ENCODE assay signal across 8 cellular contexts in the genomic region with DNA sequence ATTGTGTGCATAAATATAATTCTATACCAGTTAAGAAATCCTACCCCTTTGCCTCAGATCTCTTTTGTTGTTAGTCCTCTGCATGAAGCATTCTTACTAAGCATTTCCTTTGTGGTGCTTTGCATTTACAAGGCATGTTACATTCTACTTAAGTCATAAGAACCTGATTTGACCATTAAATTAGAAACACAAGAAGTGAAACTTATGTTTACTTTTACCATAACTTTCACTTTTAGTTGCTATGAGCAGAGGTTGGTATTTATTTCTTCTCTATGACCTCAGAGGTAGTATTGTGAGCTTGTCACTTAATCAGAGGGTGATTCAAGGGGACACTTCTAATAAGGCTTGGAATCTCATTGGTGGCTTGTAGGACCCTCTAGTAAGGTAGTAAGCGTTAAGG. TPM values are rescaled to one million over a fixed set of nuclear protein-coding genes. Genes with fewer than 3 reads are reported as not detected.
A peak's percentile ranks its signal among the peaks of the same experiment; 100 is the strongest.
DNase-seq lines count a peak whose midpoint lies in the region; ATAC-seq and TF ChIP-seq lines count a peak whose summit lies in the region.

No MANE protein-coding gene starts in this region.

- no peaks in the 10 kb centered on the region for H3K27me3 ChIP-seq in AG04450 (ENCODE audit: control insufficient read depth, insufficient read depth, low read length)
- H3K27me3 ChIP-seq in naive thymus-derived CD4-positive, alpha-beta T cell (ENCODE audit: control insufficient read depth in 2 of 2, insufficient read depth in 2 of 2, low read length in 2 of 2): no peaks in the 10 kb centered on the region
- no peaks in the 10 kb centered on the region for H3K27me3 ChIP-seq in tibial artery
- H3K27me3 ChIP-seq in A673 (replicated peaks; ENCODE audit: insufficient read depth, low read depth, low read length, poor library complexity): no peaks in the 10 kb centered on the region

- no peaks in the 10 kb centered on the region; the same call in 1 of the 2 replicates for H3K27me3 Mint-ChIP-seq in WTC11 (ENCODE audit: low read depth)
- no peaks in the 10 kb centered on the region for H3K27me3 Mint-ChIP-seq in naive thymus-derived CD4-positive, alpha-beta T cell

- H3K36me3 Mint-ChIP-seq in WTC11: no peaks in the 10 kb centered on the region; the same call in none of the 2 replicates
- peaks cover 0 to 7% (median 0%) of the 10 kb centered on the region in 5 donors for H3K36me3 Mint-ChIP-seq in naive thymus-derived CD4-positive, alpha-beta T cell

- H3K27ac ChIP-seq in AG04450 (ENCODE audit: low read depth, low read length): peak overlapping the region; percentile 21
- no peak overlapping the region for H3K27ac ChIP-seq in naive thymus-derived CD4-positive, alpha-beta T cell (ENCODE audit: low read depth, low read length)
- no peak overlapping the region for H3K27ac ChIP-seq in tibial artery
- no peak overlapping the region for H3K27ac ChIP-seq in A673 (ENCODE audit: low read depth, low read length, poor library complexity, severe bottlenecking)

- no TSS peak for BruUV-seq in A673 (replicated peaks; lab: Mats Ljungman, UMichigan)

- DNase-seq in AG04450 (ENCODE audit: low read depth, low spot score) (peak; percentile 20), WTC11 (ENCODE audit: low spot score) (no peak), tibial artery (no peak), activated gamma-delta T cell (lab: John Stamatoyannopoulos, UW) (no peak), A673 (ENCODE audit: low spot score) (no peak)
- DNase-seq in naive thymus-derived CD4-positive, alpha-beta T cell: no peak

- peaks cover 53% of the 10 kb centered on the region for H3K4me1 Mint-ChIP-seq in WTC11
- peaks cover 66 to 92% (median 80%) of the 10 kb centered on the region in 7 donors for H3K4me1 Mint-ChIP-seq in naive thymus-derived CD4-positive, alpha-beta T cell

- TF ChIP-seq CTCF in AG04450 (IDR thresholded peaks at IDR 0.05; ENCODE audit: low read depth, low read length) (no peak), WTC11 (IDR thresholded peaks at IDR 0.05) (no peak), tibial artery (IDR thresholded peaks at IDR 0.05) (no peak), A673 (conservative IDR thresholded peaks at IDR 0.05; ENCODE audit: low read depth, low read length) (no peak)

- H3K9me3 ChIP-seq in AG04450 (ENCODE audit: control insufficient read depth, insufficient read depth, low read length): no peaks in the 10 kb centered on the region
- no peaks in the 10 kb centered on the region for H3K9me3 ChIP-seq in naive thymus-derived CD4-positive, alpha-beta T cell (ENCODE audit: control insufficient read depth in 2 of 3, low read length in 3 of 3)
- H3K9me3 ChIP-seq in tibial artery: no peaks in the 10 kb centered on the region
- H3K9me3 ChIP-seq in A673 (ENCODE audit: low read depth, low read length, poor library complexity, severe bottlenecking): no peaks in the 10 kb centered on the region

- H3K4me1 ChIP-seq in naive thymus-derived CD4-positive, alpha-beta T cell (ENCODE audit: control insufficient read depth in 2 of 2, insufficient read depth in 2 of 2, low read length in 2 of 2): peaks cover 26 to 33% of the 10 kb centered on the region in 2 donors
- H3K4me1 ChIP-seq in tibial artery: peaks cover 0 to 45% (median 4%) of the 10 kb centered on the region in 4 donors
- H3K4me1 ChIP-seq in A673 (ENCODE audit: insufficient read depth, low read length, poor library complexity, severe bottlenecking): peaks cover 20% of the 10 kb centered on the region

- ATAC-seq in GM18870 (IDR thresholded peaks at IDR 0.05; ENCODE audit: unreplicated experiment) (peak; percentile 79), HG03045 (IDR thresholded peaks at IDR 0.05; ENCODE audit: unreplicated experiment) (peak; percentile 69), WTC11 (no peak)
- peak; percentile 60 for ATAC-seq in naive thymus-derived CD4-positive, alpha-beta T cell

- POLR2A ChIA-PET in AG04450 (lab: Yijun Ruan, JAX): no interaction called here
- POLR2A ChIA-PET in WTC11 (lab: Charles Lee): no interaction called here
- POLR2A ChIA-PET in naive thymus-derived CD4-positive, alpha-beta T cell (lab: Charles Lee): no interaction called here
- POLR2A ChIA-PET in A673 (lab: Charles Lee; ENCODE audit: low non-redundant PET): no interaction called here

- H3K9me3 Mint-ChIP-seq in WTC11: no peaks in the 10 kb centered on the region
- H3K9me3 Mint-ChIP-seq in naive thymus-derived CD4-positive, alpha-beta T cell: no peaks in the 10 kb centered on the region

- intact Hi-C loops in naive thymus-derived CD4-positive, alpha-beta T cell (cut with micrococcal nuclease): loop anchor here in 1 of 2 donors (1.0 to 10.0 kb wide), 2 partner anchors 8 to 920 kb away; a partner anchor contains a TSS
- intact Hi-C loops in tibial artery (cut with DNase I; ENCODE audit: low total_unique reads) (no loop called here), A673 (cut with micrococcal nuclease; ENCODE audit: unreplicated experiment) (no loop called here)

- CTCF ChIA-PET in AG04450 (lab: Charles Lee): no interaction called here
- CTCF ChIA-PET in WTC11 (lab: Charles Lee): interaction anchor here (0.8 kb wide), 1 partner anchor 24 kb away, joined by 3 read pairs; no protein-coding TSS in a partner anchor
- CTCF ChIA-PET in naive thymus-derived CD4-positive, alpha-beta T cell (lab: Charles Lee): no interaction called here
- CTCF ChIA-PET in A673 (lab: Charles Lee): no interaction called here

- H3K4me3 ChIP-seq in AG04450 (ENCODE audit: low read depth, low read length) (no peak overlapping the region), tibial artery (no peak overlapping the region), A673 (ENCODE audit: low read depth, low read length, poor library complexity, severe bottlenecking) (no peak overlapping the region)
- H3K4me3 ChIP-seq in naive thymus-derived CD4-positive, alpha-beta T cell (ENCODE audit: low read length): no peak overlapping the region

- H3K4me3 Mint-ChIP-seq in WTC11: no peak overlapping the region
- peak overlapping the region in 5 of 10 donors; percentile 10 to 59 (median 21) for H3K4me3 Mint-ChIP-seq in naive thymus-derived CD4-positive, alpha-beta T cell

- H3K36me3 ChIP-seq in naive thymus-derived CD4-positive, alpha-beta T cell (ENCODE audit: control insufficient read depth in 2 of 3, insufficient read depth in 3 of 3, low read length in 3 of 3): no peaks in the 10 kb centered on the region
- no peaks in the 10 kb centered on the region for H3K36me3 ChIP-seq in tibial artery
- H3K36me3 ChIP-seq in A673 (ENCODE audit: insufficient read depth, low read length, poor library complexity, severe bottlenecking): no peaks in the 10 kb centered on the region

- H3K27ac Mint-ChIP-seq in WTC11: peak overlapping the region; percentile 58; the same call in 1 of the 2 replicates
- peak overlapping the region in 7 of 9 donors; percentile 0 to 91 (median 74) for H3K27ac Mint-ChIP-seq in naive thymus-derived CD4-positive, alpha-beta T cell

TF ChIP-seq in WTC11, 78 proteins besides CTCF, POLR2A, EP300 and RAD21:
- TF ChIP-seq NFATC4 (CRISPR knock-in tag; IDR thresholded peaks at IDR 0.05): no peak
- TF ChIP-seq, protein P1, sequence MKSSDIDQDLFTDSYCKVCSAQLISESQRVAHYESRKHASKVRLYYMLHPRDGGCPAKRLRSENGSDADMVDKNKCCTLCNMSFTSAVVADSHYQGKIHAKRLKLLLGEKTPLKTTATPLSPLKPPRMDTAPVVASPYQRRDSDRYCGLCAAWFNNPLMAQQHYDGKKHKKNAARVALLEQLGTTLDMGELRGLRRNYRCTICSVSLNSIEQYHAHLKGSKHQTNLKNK (CRISPR knock-in tag; IDR thresholded peaks at IDR 0.05): no peak
- TF ChIP-seq CREM (CRISPR knock-in tag; IDR thresholded peaks at IDR 0.05): no peak
- TF ChIP-seq, protein P2, sequence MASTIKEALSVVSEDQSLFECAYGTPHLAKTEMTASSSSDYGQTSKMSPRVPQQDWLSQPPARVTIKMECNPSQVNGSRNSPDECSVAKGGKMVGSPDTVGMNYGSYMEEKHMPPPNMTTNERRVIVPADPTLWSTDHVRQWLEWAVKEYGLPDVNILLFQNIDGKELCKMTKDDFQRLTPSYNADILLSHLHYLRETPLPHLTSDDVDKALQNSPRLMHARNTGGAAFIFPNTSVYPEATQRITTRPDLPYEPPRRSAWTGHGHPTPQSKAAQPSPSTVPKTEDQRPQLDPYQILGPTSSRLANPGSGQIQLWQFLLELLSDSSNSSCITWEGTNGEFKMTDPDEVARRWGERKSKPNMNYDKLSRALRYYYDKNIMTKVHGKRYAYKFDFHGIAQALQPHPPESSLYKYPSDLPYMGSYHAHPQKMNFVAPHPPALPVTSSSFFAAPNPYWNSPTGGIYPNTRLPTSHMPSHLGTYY (CRISPR knock-in tag; IDR thresholded peaks at IDR 0.05): no peak
- no peak for TF ChIP-seq MYBL2 (CRISPR knock-in tag; IDR thresholded peaks at IDR 0.05)
- no peak for TF ChIP-seq ZNF671 (CRISPR knock-in tag; IDR thresholded peaks at IDR 0.05)
- TF ChIP-seq TEAD4 (CRISPR knock-in tag; IDR thresholded peaks at IDR 0.05): no peak
- no peak for TF ChIP-seq ATF1 (CRISPR knock-in tag; IDR thresholded peaks at IDR 0.05)
- TF ChIP-seq NR2C2 (CRISPR knock-in tag; IDR thresholded peaks at IDR 0.05): no peak

RNA-seq across cellular contexts. Expression of a gene that starts 9.0 kb away (rescaled TPM):
- 25.0 and 29.3 TPM in 2 replicates for polyA plus RNA-seq in AG04450 (2011; rRNA removed)
- 33.1 and 35.8 TPM in 2 replicates for polyA minus RNA-seq in AG04450 (2011; rRNA and poly(A)+ RNA removed)
- total RNA-seq in WTC11 (2021) (36.1 to 37.6 TPM (median 36.7 TPM) in 3 replicates), A673 (2021) (43.3 and 46.9 TPM in 2 replicates)
- total RNA-seq in naive thymus-derived CD4-positive, alpha-beta T cell: 10 to 100 TPM; 14.3 to 27.9 (median 25.2) TPM
- 10 to 100 TPM in 1 of 2 donors, 1 to 10 TPM in 1; 4.6 to 10.1 TPM for polyA plus RNA-seq in naive thymus-derived CD4-positive, alpha-beta T cell

RNA-seq across cellular contexts. Expression of a gene that starts 47.1 kb away (rescaled TPM):
- 16.8 and 25.4 TPM in 2 replicates for polyA plus RNA-seq in AG04450 (2011; rRNA removed)
- 27.2 and 37.6 TPM in 2 replicates for polyA minus RNA-seq in AG04450 (2011; rRNA and poly(A)+ RNA removed)
- total RNA-seq in WTC11 (2021): 17.2 to 20.5 TPM (median 18.0 TPM) in 3 replicates
- 10 to 100 TPM; 18.8 to 43.8 (median 21.7) TPM for total RNA-seq in naive thymus-derived CD4-positive, alpha-beta T cell
- 10 to 100 TPM; 22.0 to 24.3 TPM for polyA plus RNA-seq in naive thymus-derived CD4-positive, alpha-beta T cell
- 18.0 and 21.0 TPM in 2 replicates for total RNA-seq in A673 (2021)
